In genomic region chr9:124527781-124528180, GRCh38 we compare ENCODE assay signal across 26 cellular contexts. TPM values are rescaled to one million over a fixed set of nuclear protein-coding genes. Genes with fewer than 3 reads are reported as not detected.
DNase-seq lines count a peak whose midpoint lies in the region; ATAC-seq and TF ChIP-seq lines count a peak whose summit lies in the region.
"Had no signal": no experiment of that assay in that cellular context is flagged by ENCODE, and none has a peak within 500 bp of the region (broad histone marks: within the 10 kb centered on the region; RNA-seq: fewer than 3 reads in every experiment).

No MANE protein-coding gene starts in this region.

- no peaks in the 10 kb centered on the region for H3K9me3 ChIP-seq in adrenal gland (replicated peaks in 1 of 3)
- H3K9me3 ChIP-seq: upper lobe of left lung had no signal

- H3K27ac ChIP-seq in adrenal gland, result peak overlapping the region in 3 of 5 donors; percentile 70 to 94 (median 76)
- H3K27ac ChIP-seq: coronary artery, KMS-11, parathyroid adenoma, upper lobe of left lung had no signal

- DNase-seq in AG08396 (ENCODE audit: low spot score), result peak; percentile 51
- DNase-seq in HT1080 (ENCODE audit: low read depth), result peak; percentile 49
- peak in 4 of 7 donors; percentile 50 to 61 (median 58) for DNase-seq in adrenal gland
- peak; percentile 18 for DNase-seq in kidney glomerular epithelial cell (lab: John Stamatoyannopoulos, UW)
- DNase-seq in Ammon's horn (ENCODE audit: low spot score), result no peak
- DNase-seq in LoVo (ENCODE audit: low spot score), result no peak
- DNase-seq: activated B cell treated with CpG ODN at 0.5 μM for 24 hours; activated CD8-positive, alpha-beta T cell treated with anti-CD3 and anti-CD28 coated beads for 36 hours; activated naive CD4-positive, alpha-beta T cell treated with anti-CD3 and anti-CD28 coated beads, Interleukin-2, amount 10 ng/mL, durations not matched to agents 7 days and 5 days; activated T-cell treated with anti-CD3 and anti-CD28 coated beads, Interleukin-2, amount 50 U/mL, for 24 hours; DMS53; naive thymus-derived CD8-positive, alpha-beta T cell; NCI-H1105; NCI-H2107; NCI-H69; SHP77 treated with DMSO at 0.1 percent for 48 hours; T-helper 17 cell; upper lobe of left lung had no signal

- H3K4me3 ChIP-seq in adrenal gland, result no peak overlapping the region
- H3K4me3 ChIP-seq: coronary artery, lung, upper lobe of left lung had no signal

- no peak for TF ChIP-seq CTCF in adrenal gland (IDR thresholded peaks at IDR 0.05)

- TF ChIP-seq POLR2A in adrenal gland (IDR thresholded peaks at IDR 0.05), result peak in 1 of 2 donors; percentile 39

- intact Hi-C loops in adrenal gland (cut with DNase I), result no loop called here

- ATAC-seq in GM19324 (IDR thresholded peaks at IDR 0.05; ENCODE audit: low FRiP score, unreplicated experiment) (no peak), HG03460 (IDR thresholded peaks at IDR 0.05; ENCODE audit: unreplicated experiment) (no peak)
- ATAC-seq: activated CD8-positive, alpha-beta T cell treated with anti-CD3 and anti-CD28 coated beads for 36 hours; naive thymus-derived CD8-positive, alpha-beta T cell; T-helper 17 cell had no signal

- no peaks in the 10 kb centered on the region for H3K36me3 ChIP-seq in adrenal gland (replicated peaks in 1 of 2)
- H3K36me3 ChIP-seq: upper lobe of left lung had no signal

- no peaks in the 10 kb centered on the region for H3K27me3 ChIP-seq in adrenal gland
- H3K27me3 ChIP-seq: upper lobe of left lung had no signal

- H3K4me1 ChIP-seq in adrenal gland (replicated peaks in 1 of 2), result peaks cover 17% of the 10 kb centered on the region in 2 donors
- H3K4me1 ChIP-seq: parathyroid adenoma, upper lobe of left lung had no signal

- WGBS in adrenal gland, 4 donors, result 66 to 73% (median 69%) methylated on average over 3 of the region's 3 CpGs

RNA-seq across cellular contexts. Expression of gene NR5A1, which starts 20.6 kb away (rescaled TPM):
- total RNA-seq in HT1080 (2014; rRNA removed; shearing (Covaris generic)), result not detected in 2 replicates
- polyA plus RNA-seq in HT1080 (2015; cell fraction: cytosol; rRNA removed), result not detected in 2 replicates
- polyA plus RNA-seq in HT1080 (2015; cell fraction: nucleus; rRNA removed), result not detected in 2 replicates
- total RNA-seq in adrenal gland, result 100 to 1,000 TPM; 167 to 637 (median 218) TPM
- 100 to 1,000 TPM; 110 to 312 (median 225) TPM for polyA plus RNA-seq in adrenal gland
- total RNA-seq: A673; activated B cell treated with CpG ODN at 0.5 μM for 24 hours; activated CD8-positive, alpha-beta T cell treated with anti-CD3 and anti-CD28 coated beads for 36 hours; naive thymus-derived CD8-positive, alpha-beta T cell; skeletal muscle tissue; T-helper 17 cell had no signal
- polyA plus RNA-seq: naive thymus-derived CD8-positive, alpha-beta T cell had no signal

Comparison
In these comparisons a context has a peak if more than half of its experiments do, and no peak if none do; other contexts are left out.
1. DNase-seq: peak in AG08396 (single experiment), HT1080 (single experiment), adrenal gland (4 of 7) and kidney glomerular epithelial cell (single experiment); none in Ammon's horn (single experiment) and LoVo (single experiment).
2. RNA of gene NR5A1, which starts 20.6 kb away (total RNA-seq): 167 to 637 TPM in adrenal gland; not detected in HT1080; every median in the first group is over 100 times any median in the second.